Comparison of ENCODE assay signal across 16 cellular contexts in the genomic region with DNA sequence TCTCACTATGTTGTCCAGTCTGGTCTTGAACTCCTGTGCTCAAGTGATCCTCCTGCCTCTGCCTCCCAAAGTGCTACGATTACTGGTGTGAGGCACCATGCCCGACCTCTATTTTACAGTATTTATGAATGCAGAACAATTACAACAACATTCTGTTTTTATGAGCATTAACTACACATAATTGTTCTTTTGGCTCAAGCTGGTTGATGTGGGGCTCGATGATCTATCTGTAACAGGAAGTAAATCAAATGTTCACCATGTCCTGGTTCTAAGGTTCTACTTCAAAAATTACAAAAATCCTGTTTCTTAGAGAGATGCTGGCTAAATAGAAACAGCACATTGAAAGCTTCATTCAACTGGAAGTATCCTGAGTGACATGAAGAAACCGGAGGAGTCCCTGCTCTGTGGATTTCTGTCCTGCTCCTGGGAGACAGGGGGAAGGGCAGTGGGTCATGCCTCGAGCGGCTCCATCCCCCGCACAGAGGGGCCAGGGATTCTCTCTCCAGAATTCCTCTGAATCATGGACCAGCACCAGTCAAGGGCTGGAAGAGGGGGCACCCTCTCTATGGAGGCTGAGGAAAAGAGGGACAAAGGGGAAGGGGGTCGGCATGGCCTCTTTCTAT. TPM values are rescaled to one million over a fixed set of nuclear protein-coding genes. Genes with fewer than 3 reads are reported as not detected.
DNase-seq lines count a peak whose midpoint lies in the region; ATAC-seq, FAIRE-seq and TF ChIP-seq lines count a peak whose summit lies in the region.
"Had no signal": no experiment of that assay in that cellular context is flagged by ENCODE, and none has a peak within 500 bp of the region (broad histone marks: within the 10 kb centered on the region; RNA-seq: fewer than 3 reads in every experiment).

No MANE protein-coding gene starts in this region.

- no peaks in the 10 kb centered on the region for H3K27me3 ChIP-seq in H7 (ENCODE audit: control insufficient read depth, insufficient read depth, low read length)
- peaks cover 14% of the 10 kb centered on the region for H3K27me3 ChIP-seq in adipocyte (replicated peaks; ENCODE audit: control insufficient read depth, insufficient read depth, low read length)
- no peaks in the 10 kb centered on the region for H3K27me3 ChIP-seq in keratinocyte (ENCODE audit: control insufficient read depth, extremely low read depth, insufficient read depth, low read length)
- H3K27me3 ChIP-seq in skeletal muscle satellite cell (ENCODE audit: control insufficient read depth, insufficient read depth, low read length): peaks cover 7% of the 10 kb centered on the region
- H3K27me3 ChIP-seq in HAP-1 (ENCODE audit: low read depth): no peaks in the 10 kb centered on the region

- H3K9me1 ChIP-seq in keratinocyte (ENCODE audit: control insufficient read depth, extremely low read depth, insufficient read depth, low read length): no peaks in the 10 kb centered on the region

- H3K4me3 ChIP-seq in H7 (ENCODE audit: insufficient read depth, low read depth, low read length) (no peak overlapping the region), adipocyte (ENCODE audit: low read length) (no peak overlapping the region), keratinocyte (ENCODE audit: control insufficient read depth in 2 of 3, extremely low read depth in 1 of 3, insufficient read depth in 2 of 3, low read depth in 1 of 3, low read length in 3 of 3) (peak overlapping the region; percentile 6 to 49 (median 24)), skeletal muscle satellite cell (ENCODE audit: low read length) (no peak overlapping the region), HAP-1 (no peak overlapping the region)
- H3K4me3 ChIP-seq: GM23248 had no signal

- in situ Hi-C loops in HAP-1 (cut with MboI; ENCODE audit: low sequenced_read_pairs): no loop called here

- H3K36me3 ChIP-seq in H7 (replicated peaks; ENCODE audit: control insufficient read depth, insufficient read depth, low read length): no peaks in the 10 kb centered on the region
- no peaks in the 10 kb centered on the region for H3K36me3 ChIP-seq in adipocyte (ENCODE audit: control insufficient read depth, insufficient read depth, low read length, severe bottlenecking)
- H3K36me3 ChIP-seq in keratinocyte (ENCODE audit: control insufficient read depth in 2 of 2, extremely low read depth in 1 of 2, insufficient read depth in 2 of 2, low read length in 2 of 2): no peaks in the 10 kb centered on the region
- no peaks in the 10 kb centered on the region for H3K36me3 ChIP-seq in skeletal muscle satellite cell (ENCODE audit: insufficient read depth, low read length)
- H3K36me3 ChIP-seq in HAP-1 (replicated peaks): no peaks in the 10 kb centered on the region

- intact Hi-C loops in sciatic nerve (cut with DNase I): no loop called here

- dilution Hi-C loops in keratinocyte (cut with MboI; ENCODE audit: extremely low pct_ligation_motif_present, low sequenced_read_pairs): no loop called here

- H3K9ac ChIP-seq in adipocyte (ENCODE audit: low read length) (no peak overlapping the region), keratinocyte (ENCODE audit: control insufficient read depth, extremely low read depth, insufficient read depth, low read length) (peak overlapping the region; percentile 73), skeletal muscle satellite cell (ENCODE audit: low read depth, low read length) (no peak overlapping the region)
- H3K9ac ChIP-seq: GM23248 had no signal

- peak overlapping the region; percentile 88 for H3K27ac ChIP-seq in keratinocyte (ENCODE audit: control insufficient read depth, insufficient read depth, low read length)
- H3K27ac ChIP-seq: GM23248 had no signal

- peak overlapping the region; percentile 77 for H2AFZ ChIP-seq in keratinocyte (ENCODE audit: control insufficient read depth, low read length)
- H2AFZ ChIP-seq: GM23248 had no signal

- FAIRE-seq in keratinocyte (lab: Jason Lieb, UNC): no peak

- H3K4me1 ChIP-seq in adipocyte (ENCODE audit: control insufficient read depth, insufficient read depth, low read length) (peaks cover 21% of the 10 kb centered on the region), keratinocyte (ENCODE audit: control insufficient read depth, extremely low read depth, insufficient read depth, low read length) (peaks cover 38% of the 10 kb centered on the region), skeletal muscle satellite cell (ENCODE audit: control insufficient read depth, insufficient read depth, low read length) (peaks cover 26% of the 10 kb centered on the region), HAP-1 (no peaks in the 10 kb centered on the region)

- no peaks in the 10 kb centered on the region for H3K79me2 ChIP-seq in keratinocyte (ENCODE audit: control insufficient read depth, insufficient read depth, low read length)

- TF ChIP-seq CTCF in keratinocyte (optimal IDR thresholded peaks at IDR 0.05 in 1 of 3, IDR thresholded peaks at IDR 0.05 in 1 of 3, conservative IDR thresholded peaks at IDR 0.05 in 1 of 3; ENCODE audit: extremely low read depth in 1 of 3, insufficient read depth in 2 of 3, low read length in 3 of 3): no peak

- DNase-seq in H7: peak; percentile 56
- DNase-seq in adipocyte (ENCODE audit: low read depth): peak; percentile 11
- no peak for DNase-seq in keratinocyte (ENCODE audit: low read depth, low spot score)
- DNase-seq in epidermal melanocyte (ENCODE audit: insufficient read length, low spot score): no peak
- DNase-seq in T-helper 1 cell: no peak
- no peak for DNase-seq in HAP-1 (ENCODE audit: low spot score in 2 of 2)
- DNase-seq in sciatic nerve (ENCODE audit: low spot score): no peak
- DNase-seq: activated CD4-positive, alpha-beta T cell treated with anti-CD3 and anti-CD28 coated beads, Interleukin-2, amount 50 U/mL, for 48 hours; hypothalamus; mesendoderm; stimulated activated CD4-positive, alpha-beta T cell treated with anti-CD3 and anti-CD28 coated beads, Interleukin-4, amount 100 ng/mL, for 1 hour had no signal

- ATAC-seq in sciatic nerve: no peak
- ATAC-seq: activated T-helper 17 cell treated with anti-CD3 and anti-CD28 coated beads, Interleukin-2, amount 50 U/mL, for 72 hours; stimulated activated effector memory CD8-positive, alpha-beta T cell treated with anti-CD3 and anti-CD28 coated beads, Interleukin-12 subunit alpha, Interleukin-12 subunit beta, amount 100 ng/mL, for 72 hours had no signal

- peak overlapping the region; percentile 79 for H3K4me2 ChIP-seq in keratinocyte (ENCODE audit: control insufficient read depth, extremely low read depth, insufficient read depth, low read depth, low read length)
- peak overlapping the region; percentile 15 for H3K4me2 ChIP-seq in skeletal muscle satellite cell (ENCODE audit: low read length)

- no peaks in the 10 kb centered on the region for H4K20me1 ChIP-seq in keratinocyte (ENCODE audit: control insufficient read depth, extremely low read depth, insufficient read depth, low read length)

- H3K9me3 ChIP-seq in adipocyte (ENCODE audit: control insufficient read depth, low read length) (no peaks in the 10 kb centered on the region), keratinocyte (ENCODE audit: control insufficient read depth, low read depth, low read length) (no peaks in the 10 kb centered on the region), skeletal muscle satellite cell (replicated peaks; ENCODE audit: low read length) (no peaks in the 10 kb centered on the region), HAP-1 (no peaks in the 10 kb centered on the region)

RNA-seq across cellular contexts. Expression of a gene that starts 31.5 kb away (rescaled TPM):
- total RNA-seq in H7 (2014; rRNA removed; shearing (Covaris generic)): 1.1 and 1.9 TPM in 2 replicates
- polyA plus RNA-seq in keratinocyte: 0.03 to 0.16 TPM (median 0.09 TPM) in 3 replicates
- polyA plus RNA-seq in keratinocyte (2011; ENCODE audit: low read depth): 1.4 TPM
- polyA plus RNA-seq in keratinocyte (2011; cell fraction: cytosol; rRNA removed): not detected in 2 replicates
- polyA plus RNA-seq in keratinocyte (2011; cell fraction: nucleus; rRNA removed): not detected in 2 replicates
- 0.07 and 2.8 TPM in 2 replicates for polyA plus RNA-seq in keratinocyte (2012; ENCODE audit: low replicate concordance)
- 0.06 TPM in 1 of 3 replicates, not detected in the others for polyA minus RNA-seq in keratinocyte
- not detected for polyA minus RNA-seq in keratinocyte (2011; cell fraction: cytosol; rRNA and poly(A)+ RNA removed)
- polyA minus RNA-seq in keratinocyte (2011; cell fraction: nucleus; rRNA and poly(A)+ RNA removed): not detected in 2 replicates
- total RNA-seq in skeletal muscle satellite cell (2012; rRNA removed): under 0.01 TPM in 1 of 2 replicates, not detected in the other
- 52.2 TPM for total RNA-seq in sciatic nerve
- total RNA-seq: G401, GM23248 had no signal
- polyA plus RNA-seq: GM23248 had no signal

RNA-seq across cellular contexts. Expression of a gene that starts 42.5 kb away (rescaled TPM):
- 0.59 and 1.3 TPM in 2 replicates for total RNA-seq in H7 (2014; rRNA removed; shearing (Covaris generic))
- polyA plus RNA-seq in keratinocyte: 6.4 to 12.5 TPM (median 12.4 TPM) in 3 replicates
- 1.1 TPM for polyA plus RNA-seq in keratinocyte (2011; ENCODE audit: low read depth)
- 7.4 and 10.1 TPM in 2 replicates for polyA plus RNA-seq in keratinocyte (2011; cell fraction: cytosol; rRNA removed)
- polyA plus RNA-seq in keratinocyte (2011; cell fraction: nucleus; rRNA removed): 16.9 and 17.5 TPM in 2 replicates
- polyA plus RNA-seq in keratinocyte (2012; ENCODE audit: low replicate concordance): 2.0 and 12.6 TPM in 2 replicates
- 3.8 to 9.7 TPM (median 5.1 TPM) in 3 replicates for polyA minus RNA-seq in keratinocyte
- 4.6 TPM for polyA minus RNA-seq in keratinocyte (2011; cell fraction: cytosol; rRNA and poly(A)+ RNA removed)
- 2.6 and 5.2 TPM in 2 replicates for polyA minus RNA-seq in keratinocyte (2011; cell fraction: nucleus; rRNA and poly(A)+ RNA removed)
- total RNA-seq in skeletal muscle satellite cell (2012; rRNA removed): 17.9 and 23.8 TPM in 2 replicates
- total RNA-seq in sciatic nerve: 19.4 TPM
- total RNA-seq: G401 had no signal

Comparison
In these comparisons a context has a peak if more than half of its experiments do, and no peak if none do; other contexts are left out.
1. DNase-seq: peak in H7 (single experiment) and adipocyte (single experiment); none in keratinocyte (single experiment), epidermal melanocyte (single experiment), T-helper 1 cell (0 of 5), HAP-1 (0 of 2) and sciatic nerve (single experiment).
2. H3K4me3 ChIP-seq: peak in keratinocyte (3 of 3); none in H7 (single experiment), adipocyte (single experiment), skeletal muscle satellite cell (single experiment) and HAP-1 (single experiment).
3. RNA of a gene that starts 31.5 kb away (total RNA-seq): 52.2 TPM in sciatic nerve (single experiment); 1.1 to 1.9 TPM in H7; every median in the first group is over 10 times any median in the second.